Comparison of ENCODE assay signal across 9 cellular contexts in genomic region chr12:11732023-11732422, GRCh38.
DNase-seq lines count a peak whose midpoint lies in the region; ATAC-seq and TF ChIP-seq lines count a peak whose summit lies in the region.
"Had no signal": no experiment of that assay in that cellular context is flagged by ENCODE, and none has a peak within 500 bp of the region (broad histone marks: within the 10 kb centered on the region; RNA-seq: fewer than 3 reads in every experiment).

No MANE protein-coding gene starts in this region.

- H2AFZ ChIP-seq in GM23248: no peak overlapping the region

- no peaks in the 10 kb centered on the region for H4K20me1 ChIP-seq in GM23248 (ENCODE audit: insufficient read depth)

- DNase-seq in CD8-positive, alpha-beta T cell: no peak
- DNase-seq in GM23248: no peak
- no peak for DNase-seq in natural killer cell
- DNase-seq in HT-29 (ENCODE audit: low spot score): no peak
- DNase-seq in GM03348 (ENCODE audit: low spot score): no peak
- no peak for DNase-seq in HuH-7.5 (ENCODE audit: low spot score)
- no peak for DNase-seq in activated CD4-positive, CD25-positive, alpha-beta regulatory T cell (lab: John Stamatoyannopoulos, UW)
- DNase-seq: effector CD4-positive, alpha-beta T cell had no signal

- H3K36me3 Mint-ChIP-seq in CD8-positive, alpha-beta T cell: no peaks in the 10 kb centered on the region
- peaks cover 6% of the 10 kb centered on the region for H3K36me3 Mint-ChIP-seq in activated naive CD8-positive, alpha-beta T cell
- no peaks in the 10 kb centered on the region for H3K36me3 Mint-ChIP-seq in natural killer cell

- no peaks in the 10 kb centered on the region for H3K27me3 Mint-ChIP-seq in CD8-positive, alpha-beta T cell (ENCODE audit: low read depth)
- H3K27me3 Mint-ChIP-seq in activated naive CD8-positive, alpha-beta T cell: no peaks in the 10 kb centered on the region
- no peaks in the 10 kb centered on the region for H3K27me3 Mint-ChIP-seq in natural killer cell (ENCODE audit: low read depth in 2 of 2)

- H3K9ac ChIP-seq in GM23248: no peak overlapping the region

- no peaks in the 10 kb centered on the region for H3K27me3 ChIP-seq in CD8-positive, alpha-beta T cell (ENCODE audit: insufficient read depth, low read length)
- no peaks in the 10 kb centered on the region for H3K27me3 ChIP-seq in GM23248 (replicated peaks; ENCODE audit: insufficient read depth)

- H3K9me2 ChIP-seq in GM23248 (ENCODE audit: insufficient read depth): no peaks in the 10 kb centered on the region

- peak overlapping the region; percentile 75 for H3K27ac Mint-ChIP-seq in CD8-positive, alpha-beta T cell
- peak overlapping the region; percentile 89 for H3K27ac Mint-ChIP-seq in activated naive CD8-positive, alpha-beta T cell
- peak overlapping the region; percentile 36 to 70 for H3K27ac Mint-ChIP-seq in natural killer cell

- H3K27ac ChIP-seq in CD8-positive, alpha-beta T cell (ENCODE audit: low read depth, low read length): no peak overlapping the region
- H3K27ac ChIP-seq in GM23248: peak overlapping the region; percentile 25; the same call in 1 of the 2 replicates

- TF ChIP-seq CTCF in CD8-positive, alpha-beta T cell (IDR thresholded peaks at IDR 0.05): no peak
- no peak for TF ChIP-seq CTCF in natural killer cell (IDR thresholded peaks at IDR 0.05)

- no peaks in the 10 kb centered on the region for H3K36me3 ChIP-seq in CD8-positive, alpha-beta T cell (ENCODE audit: insufficient read depth, low read length)
- no peaks in the 10 kb centered on the region for H3K36me3 ChIP-seq in GM23248 (ENCODE audit: low read depth)

- no peak for ATAC-seq in CD8-positive, alpha-beta T cell
- no peak for ATAC-seq in natural killer cell

- peaks cover 35% of the 10 kb centered on the region for H3K4me1 ChIP-seq in CD8-positive, alpha-beta T cell (ENCODE audit: insufficient read depth, low read length)
- peaks cover 27% of the 10 kb centered on the region for H3K4me1 ChIP-seq in GM23248 (ENCODE audit: insufficient read depth)

- in situ Hi-C loops in GM23248 (cut with MboI): no loop called here

- WGBS in GM23248 (ENCODE audit: low coverage in 1 of 2, low lambda C conversion rate in 2 of 2, missing lambda C conversion rate in 2 of 2), 2 experiments: 84 to 92% methylated on average over 5 of the region's 5 CpGs

- H3K4me1 Mint-ChIP-seq in CD8-positive, alpha-beta T cell (ENCODE audit: low read depth): peaks cover 58% of the 10 kb centered on the region
- peaks cover 62% of the 10 kb centered on the region for H3K4me1 Mint-ChIP-seq in activated naive CD8-positive, alpha-beta T cell (ENCODE audit: low read depth)
- peaks cover 49 to 71% of the 10 kb centered on the region in 2 donors for H3K4me1 Mint-ChIP-seq in natural killer cell

- H3F3A ChIP-seq in GM23248 (ENCODE audit: insufficient read depth): no peaks in the 10 kb centered on the region

- no peaks in the 10 kb centered on the region for H3K9me3 Mint-ChIP-seq in CD8-positive, alpha-beta T cell
- H3K9me3 Mint-ChIP-seq in activated naive CD8-positive, alpha-beta T cell (ENCODE audit: low read depth): no peaks in the 10 kb centered on the region
- no peaks in the 10 kb centered on the region for H3K9me3 Mint-ChIP-seq in natural killer cell

- peaks cover 90% of the 10 kb centered on the region for H3K79me2 ChIP-seq in GM23248 (ENCODE audit: insufficient read depth)

- POLR2A ChIA-PET in CD8-positive, alpha-beta T cell (lab: Charles Lee): interaction anchor here (0.6 to 1.2 kb wide), 3 partner anchors 60 to 301 kb away, joined by 3 to 5 read pairs (median 3); no protein-coding TSS in a partner anchor

- no peaks in the 10 kb centered on the region for H3K9me3 ChIP-seq in CD8-positive, alpha-beta T cell (ENCODE audit: low read length)
- H3K9me3 ChIP-seq in GM23248 (ENCODE audit: low read depth): no peaks in the 10 kb centered on the region

- peak overlapping the region; percentile 40 for H3K4me2 ChIP-seq in GM23248 (ENCODE audit: unreplicated experiment)

- peak overlapping the region; percentile 52 for H3K4me3 Mint-ChIP-seq in CD8-positive, alpha-beta T cell
- peak overlapping the region; percentile 64 for H3K4me3 Mint-ChIP-seq in activated naive CD8-positive, alpha-beta T cell
- H3K4me3 Mint-ChIP-seq in natural killer cell: peak overlapping the region; percentile 11

- H3K4me3 ChIP-seq in CD8-positive, alpha-beta T cell (ENCODE audit: low read depth, low read length): no peak overlapping the region
- no peak overlapping the region for H3K4me3 ChIP-seq in GM23248

- CTCF ChIA-PET in CD8-positive, alpha-beta T cell (lab: Charles Lee): interaction anchor here (0.7 to 1.5 kb wide), 4 partner anchors 11 to 151 kb away, joined by 3 to 4 read pairs (median 4); no protein-coding TSS in a partner anchor

- intact Hi-C loops in CD8-positive, alpha-beta T cell (cut with DNase I, micrococcal nuclease): loop anchor here in 1 of 2 experiments (5.0 kb wide), 1 partner anchor 80 kb away; no protein-coding TSS in a partner anchor
- intact Hi-C loops in natural killer cell (cut with micrococcal nuclease): no loop called here

Comparison
In these comparisons a context has a peak if more than half of its experiments do, and no peak if none do; other contexts are left out.
1. H3K4me3 Mint-ChIP-seq: peak in every context shown above with its lines; median percentile 64 in activated naive CD8-positive, alpha-beta T cell; 52 in CD8-positive, alpha-beta T cell; 11 in natural killer cell.